In genomic region chr16:4768549-4769305, GRCh38 we compare ENCODE assay signal across 8 cellular contexts. TPM values are rescaled to one million over a fixed set of nuclear protein-coding genes. Genes with fewer than 3 reads are reported as not detected.
DNase-seq lines count a peak whose midpoint lies in the region; ATAC-seq and TF ChIP-seq lines count a peak whose summit lies in the region.

No MANE protein-coding gene starts in this region.

- H2AFZ ChIP-seq in KMS-11 (ENCODE audit: low read depth) = peak overlapping the region; percentile 97

- H3K4me3 Mint-ChIP-seq in activated T-helper 2 cell treated with anti-CD3 and anti-CD28 coated beads, Interferon-gamma antibody, Interleukin-2, Interleukin-4, amounts not matched to agents 10 μg/mL and 5 μg/mL and 100 μg/mL, durations not matched to agents 14 hours and 24 hours and 36 hours (ENCODE audit: low read depth) = peak overlapping the region; percentile 88
- peak overlapping the region; percentile 88 to 95 (median 92) for H3K4me3 Mint-ChIP-seq in naive thymus-derived CD8-positive, alpha-beta T cell
- peak overlapping the region; percentile 95 for H3K4me3 Mint-ChIP-seq in stimulated activated memory B cell treated with anti-CD40 and anti-IgM and Interleukin-4, amounts not matched to agents 10 μg/mL and 1 μg/mL and 100 μg/mL, for 72 hours

- peaks cover 10% of the 10 kb centered on the region for H3K36me3 Mint-ChIP-seq in activated T-helper 2 cell treated with anti-CD3 and anti-CD28 coated beads, Interferon-gamma antibody, Interleukin-2, Interleukin-4, amounts not matched to agents 10 μg/mL and 5 μg/mL and 100 μg/mL, durations not matched to agents 14 hours and 24 hours and 36 hours (ENCODE audit: low read depth)
- peaks cover 0 to 11% (median 0%) of the 10 kb centered on the region in 3 donors for H3K36me3 Mint-ChIP-seq in naive thymus-derived CD8-positive, alpha-beta T cell
- peaks cover 5% of the 10 kb centered on the region for H3K36me3 Mint-ChIP-seq in stimulated activated memory B cell treated with anti-CD40 and anti-IgM and Interleukin-4, amounts not matched to agents 10 μg/mL and 1 μg/mL and 100 μg/mL, for 72 hours

- H3K4me1 Mint-ChIP-seq in activated T-helper 2 cell treated with anti-CD3 and anti-CD28 coated beads, Interferon-gamma antibody, Interleukin-2, Interleukin-4, amounts not matched to agents 10 μg/mL and 5 μg/mL and 100 μg/mL, durations not matched to agents 14 hours and 24 hours and 36 hours (ENCODE audit: low read depth) = peaks cover 13% of the 10 kb centered on the region
- H3K4me1 Mint-ChIP-seq in naive thymus-derived CD8-positive, alpha-beta T cell = peaks cover 15 to 40% (median 30%) of the 10 kb centered on the region in 4 donors
- peaks cover 37% of the 10 kb centered on the region for H3K4me1 Mint-ChIP-seq in stimulated activated memory B cell treated with anti-CD40 and anti-IgM and Interleukin-4, amounts not matched to agents 10 μg/mL and 1 μg/mL and 100 μg/mL, for 72 hours

- peak overlapping the region; percentile 85 for H3K4me2 ChIP-seq in KMS-11

- H3K36me3 ChIP-seq in KMS-11 (ENCODE audit: insufficient read depth) = no peaks in the 10 kb centered on the region

- H3K9me3 Mint-ChIP-seq in activated T-helper 2 cell treated with anti-CD3 and anti-CD28 coated beads, Interferon-gamma antibody, Interleukin-2, Interleukin-4, amounts not matched to agents 10 μg/mL and 5 μg/mL and 100 μg/mL, durations not matched to agents 14 hours and 24 hours and 36 hours = no peaks in the 10 kb centered on the region
- H3K9me3 Mint-ChIP-seq in naive thymus-derived CD8-positive, alpha-beta T cell = no peaks in the 10 kb centered on the region
- H3K9me3 Mint-ChIP-seq in stimulated activated memory B cell treated with anti-CD40 and anti-IgM and Interleukin-4, amounts not matched to agents 10 μg/mL and 1 μg/mL and 100 μg/mL, for 72 hours = no peaks in the 10 kb centered on the region

- peak overlapping the region; percentile 41 for H3K9ac ChIP-seq in KMS-11

- no peaks in the 10 kb centered on the region for H3K27me3 Mint-ChIP-seq in activated T-helper 2 cell treated with anti-CD3 and anti-CD28 coated beads, Interferon-gamma antibody, Interleukin-2, Interleukin-4, amounts not matched to agents 10 μg/mL and 5 μg/mL and 100 μg/mL, durations not matched to agents 14 hours and 24 hours and 36 hours (ENCODE audit: low read depth)
- H3K27me3 Mint-ChIP-seq in naive thymus-derived CD8-positive, alpha-beta T cell = no peaks in the 10 kb centered on the region
- no peaks in the 10 kb centered on the region for H3K27me3 Mint-ChIP-seq in stimulated activated memory B cell treated with anti-CD40 and anti-IgM and Interleukin-4, amounts not matched to agents 10 μg/mL and 1 μg/mL and 100 μg/mL, for 72 hours

- peaks cover 18% of the 10 kb centered on the region for H3K4me1 ChIP-seq in KMS-11 (ENCODE audit: low read depth, poor library complexity, severe bottlenecking)

- DNase-seq in DMS53 (lab: John Stamatoyannopoulos, UW) (peak; percentile 96), RKO (ENCODE audit: low spot score) (peak; percentile 96), fibroblast of peridontal ligament (ENCODE audit: extremely low read depth) (peak; percentile 93)
- peak; percentile 84 for DNase-seq in activated T-helper 2 cell treated with anti-CD3 and anti-CD28 coated beads, Interferon-gamma antibody, Interleukin-2, Interleukin-4, amounts not matched to agents 10 μg/mL and 5 μg/mL and 100 μg/mL, durations not matched to agents 14 hours and 24 hours and 36 hours (ENCODE audit: low spot score)
- DNase-seq in naive thymus-derived CD8-positive, alpha-beta T cell = peak; percentile 66 to 90 (median 73)

- no peak overlapping the region for H3K4me3 ChIP-seq in KMS-11 (IDR thresholded peaks at IDR 0.05; ENCODE audit: insufficient read depth, low read depth, low read length)

- H3K79me2 ChIP-seq in KMS-11 (ENCODE audit: insufficient read depth, low read depth) = 0 out of 2 replicates have a peak, but pooled peaks cover 3% of the 10 kb centered on the region

- TF ChIP-seq CTCF in KMS-11 (conservative IDR thresholded peaks at IDR 0.05; ENCODE audit: low read depth, low read length) = no peak

- peak overlapping the region; percentile 44 for H3K27ac ChIP-seq in KMS-11

- intact Hi-C loops in activated T-helper 2 cell treated with anti-CD3 and anti-CD28 coated beads, Interferon-gamma antibody, Interleukin-2, Interleukin-4, amounts not matched to agents 10 μg/mL and 5 μg/mL and 100 μg/mL, durations not matched to agents 14 hours and 24 hours and 36 hours (cut with micrococcal nuclease) = loop anchor here (1.0 to 5.0 kb wide), 3 partner anchors 79 to 189 kb away; partner anchors contain the start of genes GLYR1, MGRN1, SEC14L5 and UBN1

- POLR2A ChIA-PET in naive thymus-derived CD8-positive, alpha-beta T cell (lab: Charles Lee) = interaction anchor here (0.6 to 5.8 kb wide), 11 partner anchors 22 to 486 kb away, joined by 3 to 60 read pairs (median 4); partner anchors contain the start of genes ANKS3, DNAAF8, NUDT16L1 and ROGDI

- ATAC-seq in GM21717 (IDR thresholded peaks at IDR 0.05; ENCODE audit: unreplicated experiment) = peak; percentile 54
- ATAC-seq in naive thymus-derived CD8-positive, alpha-beta T cell = peak; percentile 54 to 65
- ATAC-seq in stimulated activated memory B cell treated with anti-CD40 and anti-IgM and Interleukin-4, amounts not matched to agents 10 μg/mL and 1 μg/mL and 100 μg/mL, for 72 hours = peak; percentile 84

- peak overlapping the region; percentile 84 for H3K27ac Mint-ChIP-seq in activated T-helper 2 cell treated with anti-CD3 and anti-CD28 coated beads, Interferon-gamma antibody, Interleukin-2, Interleukin-4, amounts not matched to agents 10 μg/mL and 5 μg/mL and 100 μg/mL, durations not matched to agents 14 hours and 24 hours and 36 hours
- H3K27ac Mint-ChIP-seq in naive thymus-derived CD8-positive, alpha-beta T cell = peak overlapping the region; percentile 79 to 96 (median 94)
- peak overlapping the region; percentile 84 for H3K27ac Mint-ChIP-seq in stimulated activated memory B cell treated with anti-CD40 and anti-IgM and Interleukin-4, amounts not matched to agents 10 μg/mL and 1 μg/mL and 100 μg/mL, for 72 hours

- H4K20me1 ChIP-seq in KMS-11 (ENCODE audit: insufficient read depth) = no peaks in the 10 kb centered on the region

- no peaks in the 10 kb centered on the region for H3K27me3 ChIP-seq in KMS-11 (ENCODE audit: insufficient read depth, low read depth)

RNA-seq across cellular contexts. Expression of gene ZNF500, which starts 1.8 kb away (rescaled TPM):
- 16.6 and 18.1 TPM in 2 replicates for total RNA-seq in activated T-helper 2 cell treated with anti-CD3 and anti-CD28 coated beads, Interferon-gamma antibody, Interleukin-2, Interleukin-4, amounts not matched to agents 10 μg/mL and 5 μg/mL and 100 μg/mL, durations not matched to agents 14 hours and 24 hours and 36 hours
- 10 to 100 TPM; 29.1 to 34.7 TPM for total RNA-seq in naive thymus-derived CD8-positive, alpha-beta T cell
- polyA plus RNA-seq in naive thymus-derived CD8-positive, alpha-beta T cell = 10 to 100 TPM; 14.3 to 17.3 (median 16.8) TPM

RNA-seq across cellular contexts. Expression of gene SEPTIN12, which starts 19.4 kb away (rescaled TPM):
- not detected in 2 replicates for total RNA-seq in activated T-helper 2 cell treated with anti-CD3 and anti-CD28 coated beads, Interferon-gamma antibody, Interleukin-2, Interleukin-4, amounts not matched to agents 10 μg/mL and 5 μg/mL and 100 μg/mL, durations not matched to agents 14 hours and 24 hours and 36 hours
- not detected for total RNA-seq in naive thymus-derived CD8-positive, alpha-beta T cell
- polyA plus RNA-seq in naive thymus-derived CD8-positive, alpha-beta T cell = not detected

RNA-seq across cellular contexts. Expression of gene SMIM22, which starts 26.4 kb away (rescaled TPM):
- total RNA-seq in activated T-helper 2 cell treated with anti-CD3 and anti-CD28 coated beads, Interferon-gamma antibody, Interleukin-2, Interleukin-4, amounts not matched to agents 10 μg/mL and 5 μg/mL and 100 μg/mL, durations not matched to agents 14 hours and 24 hours and 36 hours = not detected in 2 replicates
- not detected for total RNA-seq in naive thymus-derived CD8-positive, alpha-beta T cell
- polyA plus RNA-seq in naive thymus-derived CD8-positive, alpha-beta T cell = not detected

RNA-seq across cellular contexts. Expression of gene ROGDI, which starts 33.7 kb away (rescaled TPM):
- total RNA-seq in activated T-helper 2 cell treated with anti-CD3 and anti-CD28 coated beads, Interferon-gamma antibody, Interleukin-2, Interleukin-4, amounts not matched to agents 10 μg/mL and 5 μg/mL and 100 μg/mL, durations not matched to agents 14 hours and 24 hours and 36 hours = 5.1 and 5.5 TPM in 2 replicates
- 10 to 100 TPM; 11.2 to 12.5 TPM for total RNA-seq in naive thymus-derived CD8-positive, alpha-beta T cell
- 10 to 100 TPM in 2 of 3 donors, 1 to 10 TPM in 1; 7.8 to 12.6 (median 11.8) TPM for polyA plus RNA-seq in naive thymus-derived CD8-positive, alpha-beta T cell

RNA-seq across cellular contexts. Expression of gene DNAAF8, which starts 34.4 kb away (rescaled TPM):
- total RNA-seq in activated T-helper 2 cell treated with anti-CD3 and anti-CD28 coated beads, Interferon-gamma antibody, Interleukin-2, Interleukin-4, amounts not matched to agents 10 μg/mL and 5 μg/mL and 100 μg/mL, durations not matched to agents 14 hours and 24 hours and 36 hours = 0.11 TPM in 1 of 2 replicates, not detected in the other
- under 1 TPM; 0.26 to 0.30 TPM for total RNA-seq in naive thymus-derived CD8-positive, alpha-beta T cell
- under 1 TPM in 2 of 3 donors, not detected in 1; 0.34 to 0.48 TPM for polyA plus RNA-seq in naive thymus-derived CD8-positive, alpha-beta T cell
